In the genomic region with DNA sequence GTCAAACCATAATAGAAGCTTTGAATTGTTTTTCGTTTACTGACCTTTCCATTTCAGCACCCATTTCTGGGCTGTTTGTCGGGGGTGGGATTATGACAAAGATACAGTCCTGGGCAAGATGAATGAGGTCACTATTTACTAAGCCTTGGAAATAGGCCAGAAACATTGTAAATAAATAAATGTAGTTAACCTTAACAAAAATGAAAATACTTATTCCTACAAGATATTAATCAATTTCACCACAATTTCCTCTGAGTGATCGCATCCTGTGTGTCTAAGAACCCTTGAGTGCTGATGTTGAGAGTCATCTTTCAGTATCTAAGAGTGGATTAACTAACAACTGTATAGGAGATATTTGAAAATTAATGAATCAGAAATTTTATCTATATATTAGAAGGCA, we compare ENCODE assay signal across 15 cellular contexts. TPM values are rescaled to one million over a fixed set of nuclear protein-coding genes. Genes with fewer than 3 reads are reported as not detected.
DNase-seq lines count a peak whose midpoint lies in the region; ATAC-seq and TF ChIP-seq lines count a peak whose summit lies in the region.
"Had no signal": no experiment of that assay in that cellular context is flagged by ENCODE, and none has a peak within 500 bp of the region (broad histone marks: within the 10 kb centered on the region; RNA-seq: fewer than 3 reads in every experiment).

No MANE protein-coding gene starts in this region.

- no peaks in the 10 kb centered on the region for H3K36me3 ChIP-seq in suprapubic skin
- H3K36me3 ChIP-seq: prostate gland, upper lobe of right lung had no signal

- no peak overlapping the region for H3K27ac ChIP-seq in suprapubic skin
- H3K27ac ChIP-seq: prostate gland, upper lobe of right lung had no signal

- peak overlapping the region; percentile 86 for H3K27ac Mint-ChIP-seq in activated CD4-positive, alpha-beta T cell treated with anti-CD3 and anti-CD28 coated beads, Interleukin-2, amount 10 ng/mL, durations not matched to agents 24 days and 14 days
- peak overlapping the region; percentile 81 for H3K27ac Mint-ChIP-seq in activated naive CD8-positive, alpha-beta T cell
- H3K27ac Mint-ChIP-seq in natural killer cell (peak overlapping the region; percentile 60 to 84), endothelial cell (ENCODE audit: unreplicated experiment) (no peak overlapping the region)

- H3K36me3 Mint-ChIP-seq in activated CD4-positive, alpha-beta T cell treated with anti-CD3 and anti-CD28 coated beads, Interleukin-2, amount 10 ng/mL, durations not matched to agents 24 days and 14 days (ENCODE audit: low read depth): peaks cover 62% of the 10 kb centered on the region
- H3K36me3 Mint-ChIP-seq in activated naive CD8-positive, alpha-beta T cell: peaks cover 29% of the 10 kb centered on the region
- H3K36me3 Mint-ChIP-seq in natural killer cell (peaks cover 17% of the 10 kb centered on the region), endothelial cell (ENCODE audit: low read depth, unreplicated experiment) (no peaks in the 10 kb centered on the region)

- TF ChIP-seq EP300 in suprapubic skin (IDR thresholded peaks at IDR 0.05): no peak

- H3K4me3 ChIP-seq in suprapubic skin: no peak overlapping the region
- H3K4me3 ChIP-seq: prostate gland, upper lobe of right lung had no signal

- H3K9me3 ChIP-seq in suprapubic skin: no peaks in the 10 kb centered on the region
- H3K9me3 ChIP-seq: prostate gland, upper lobe of right lung had no signal

- H3K4me3 Mint-ChIP-seq in activated CD4-positive, alpha-beta T cell treated with anti-CD3 and anti-CD28 coated beads, Interleukin-2, amount 10 ng/mL, durations not matched to agents 24 days and 14 days: peak overlapping the region; percentile 72
- peak overlapping the region; percentile 71 for H3K4me3 Mint-ChIP-seq in activated naive CD8-positive, alpha-beta T cell
- H3K4me3 Mint-ChIP-seq in natural killer cell (peak overlapping the region; percentile 37), endothelial cell (ENCODE audit: unreplicated experiment) (no peak overlapping the region)

- no peaks in the 10 kb centered on the region for H3K27me3 ChIP-seq in suprapubic skin
- H3K27me3 ChIP-seq: upper lobe of right lung had no signal

- peaks cover 3% of the 10 kb centered on the region for H3K9me3 Mint-ChIP-seq in activated CD4-positive, alpha-beta T cell treated with anti-CD3 and anti-CD28 coated beads, Interleukin-2, amount 10 ng/mL, durations not matched to agents 24 days and 14 days
- peaks cover 3% of the 10 kb centered on the region for H3K9me3 Mint-ChIP-seq in activated naive CD8-positive, alpha-beta T cell (ENCODE audit: low read depth)
- H3K9me3 Mint-ChIP-seq in natural killer cell (no peaks in the 10 kb centered on the region), endothelial cell (ENCODE audit: unreplicated experiment) (no peaks in the 10 kb centered on the region)

- no peaks in the 10 kb centered on the region for H3K4me1 ChIP-seq in suprapubic skin
- H3K4me1 ChIP-seq: prostate gland, upper lobe of right lung had no signal

- H3K27me3 Mint-ChIP-seq in activated CD4-positive, alpha-beta T cell treated with anti-CD3 and anti-CD28 coated beads, Interleukin-2, amount 10 ng/mL, durations not matched to agents 24 days and 14 days: no peaks in the 10 kb centered on the region
- H3K27me3 Mint-ChIP-seq in activated naive CD8-positive, alpha-beta T cell: no peaks in the 10 kb centered on the region
- H3K27me3 Mint-ChIP-seq in natural killer cell (ENCODE audit: low read depth in 2 of 2): no peaks in the 10 kb centered on the region
- H3K27me3 Mint-ChIP-seq in endothelial cell (ENCODE audit: unreplicated experiment): no peaks in the 10 kb centered on the region

- no peak for TF ChIP-seq POLR2A in suprapubic skin (IDR thresholded peaks at IDR 0.05)

- TF ChIP-seq CTCF in natural killer cell (IDR thresholded peaks at IDR 0.05) (no peak), suprapubic skin (IDR thresholded peaks at IDR 0.05) (no peak), endothelial cell (IDR thresholded peaks at IDR 0.05; ENCODE audit: unreplicated experiment) (no peak)

- intact Hi-C loops in activated CD4-positive, alpha-beta T cell treated with anti-CD3 and anti-CD28 coated beads, Interleukin-2, amount 10 ng/mL, durations not matched to agents 24 days and 14 days (cut with micrococcal nuclease): no loop called here
- intact Hi-C loops in natural killer cell (cut with micrococcal nuclease): loop anchor here (2.0 to 5.0 kb wide), 3 partner anchors 14 to 489 kb away; a partner anchor contains a TSS

- peaks cover 67% of the 10 kb centered on the region for H3K4me1 Mint-ChIP-seq in activated CD4-positive, alpha-beta T cell treated with anti-CD3 and anti-CD28 coated beads, Interleukin-2, amount 10 ng/mL, durations not matched to agents 24 days and 14 days
- peaks cover 78% of the 10 kb centered on the region for H3K4me1 Mint-ChIP-seq in activated naive CD8-positive, alpha-beta T cell (ENCODE audit: low read depth)
- peaks cover 72 to 82% of the 10 kb centered on the region in 2 donors for H3K4me1 Mint-ChIP-seq in natural killer cell
- H3K4me1 Mint-ChIP-seq in endothelial cell (ENCODE audit: unreplicated experiment): peaks cover 5% of the 10 kb centered on the region

- DNase-seq in activated CD4-positive, alpha-beta T cell treated with anti-CD3 and anti-CD28 coated beads, Interleukin-2, amount 10 ng/mL, durations not matched to agents 24 days and 14 days: no peak
- no peak for DNase-seq in activated CD4-positive, alpha-beta T cell treated with anti-CD3 and anti-CD28 coated beads, Interleukin-2, amount 50 U/mL, for 1 hour
- DNase-seq in natural killer cell: no peak
- DNase-seq in NCI-H446 treated with DMSO at 0.1 percent for 48 hours (lab: John Stamatoyannopoulos, UW): no peak
- DNase-seq in suprapubic skin (ENCODE audit: low spot score in 2 of 2): no peak
- DNase-seq in endothelial cell (ENCODE audit: low spot score): no peak
- DNase-seq: effector CD4-positive, alpha-beta T cell; foreskin melanocyte; NCI-H1048; upper lobe of right lung had no signal

- peak; percentile 36 for ATAC-seq in HG02938 (IDR thresholded peaks at IDR 0.05; ENCODE audit: unreplicated experiment)
- ATAC-seq in natural killer cell: peak; percentile 47 to 65 (median 47)
- ATAC-seq: Panc1, upper lobe of right lung had no signal

- WGBS in suprapubic skin: 89% methylated on average over 3 of the region's 3 CpGs

RNA-seq across cellular contexts. Expression of a gene that starts 14.0 kb away (rescaled TPM):
- total RNA-seq in activated CD4-positive, alpha-beta T cell treated with anti-CD3 and anti-CD28 coated beads, Interleukin-2, amount 10 ng/mL, durations not matched to agents 24 days and 14 days: 106 and 109 TPM in 2 replicates
- total RNA-seq in natural killer cell (100 to 1,000 TPM; 178 to 235 (median 189) TPM), suprapubic skin (10 to 100 TPM in 1 of 4 donors, 1 to 10 TPM in 1, under 1 TPM in 2; 0.68 to 14.1 (median 0.95) TPM), endothelial cell (ENCODE audit: unreplicated experiment) (5.7 TPM)
- total RNA-seq: HT-29 had no signal
